Comparison of ENCODE assay signal across 23 cellular contexts in genomic region chr12:57080855-57081254, GRCh38. TPM values are rescaled to one million over a fixed set of nuclear protein-coding genes. Genes with fewer than 3 reads are reported as not detected.
DNase-seq lines count a peak whose midpoint lies in the region; ATAC-seq, FAIRE-seq and TF ChIP-seq lines count a peak whose summit lies in the region.
"Had no signal": no experiment of that assay in that cellular context is flagged by ENCODE, and none has a peak within 500 bp of the region (broad histone marks: within the 10 kb centered on the region; RNA-seq: fewer than 3 reads in every experiment).

No MANE protein-coding gene starts in this region.

- H3K9me3 ChIP-seq in neural progenitor cell (ENCODE audit: low read depth), result no peaks in the 10 kb centered on the region
- H3K9me3 ChIP-seq: BLaER1, Peyer's patch had no signal

- H3K27me3 Mint-ChIP-seq in activated CD8-positive, alpha-beta memory T cell treated with anti-CD3 and anti-CD28 coated beads, Interleukin-2, amount 10 ng/mL, durations not matched to agents 7 days and 5 days, result no peaks in the 10 kb centered on the region
- no peaks in the 10 kb centered on the region for H3K27me3 Mint-ChIP-seq in activated naive CD8-positive, alpha-beta T cell treated with anti-CD3 and anti-CD28 coated beads for 36 hours
- H3K27me3 Mint-ChIP-seq in neural progenitor cell (ENCODE audit: insufficient read depth, low read depth), result no peaks in the 10 kb centered on the region

- H3K4me1 ChIP-seq in neural progenitor cell, result peaks cover 16% of the 10 kb centered on the region

- H3K36me3 ChIP-seq in neural progenitor cell, result no peaks in the 10 kb centered on the region
- H3K36me3 ChIP-seq: Peyer's patch had no signal

- peaks cover 27% of the 10 kb centered on the region for H3K79me2 ChIP-seq in neural progenitor cell (ENCODE audit: low read depth)

- H4K20me1 ChIP-seq in neural progenitor cell (ENCODE audit: low read depth), result peaks cover 11% of the 10 kb centered on the region

- no peaks in the 10 kb centered on the region for H3K27me3 ChIP-seq in neural progenitor cell
- H3K27me3 ChIP-seq: BLaER1, Peyer's patch had no signal

- H3K36me3 Mint-ChIP-seq in activated CD8-positive, alpha-beta memory T cell treated with anti-CD3 and anti-CD28 coated beads, Interleukin-2, amount 10 ng/mL, durations not matched to agents 7 days and 5 days, result peaks cover 7% of the 10 kb centered on the region
- peaks cover 24% of the 10 kb centered on the region for H3K36me3 Mint-ChIP-seq in activated naive CD8-positive, alpha-beta T cell treated with anti-CD3 and anti-CD28 coated beads for 36 hours
- H3K36me3 Mint-ChIP-seq in neural progenitor cell, result peaks cover 2% of the 10 kb centered on the region

- FAIRE-seq in RCC 7860 (lab: Jason Lieb, UNC), result no peak
- FAIRE-seq: A204.1, GM12878 had no signal

- no peak for DNase-seq in activated CD8-positive, alpha-beta memory T cell treated with anti-CD3 and anti-CD28 coated beads, Interleukin-2, amount 10 ng/mL, durations not matched to agents 7 days and 5 days
- DNase-seq in activated CD8-positive, alpha-beta memory T cell treated with anti-CD3 and anti-CD28 coated beads for 24 hours, result no peak
- peak; percentile 65 for DNase-seq in NCI-H226
- no peak for DNase-seq in activated naive CD8-positive, alpha-beta T cell treated with anti-CD3 and anti-CD28 coated beads for 36 hours
- DNase-seq in neural progenitor cell (ENCODE audit: low spot score), result no peak
- no peak for DNase-seq in RCC 7860 (ENCODE audit: low spot score)
- DNase-seq in central memory CD4-positive, alpha-beta T cell, result no peak
- DNase-seq: Calu3; CD8-positive, alpha-beta T cell; DMS53; EL; NCI-H1092 treated with DMSO at 0.1 percent for 48 hours; NCI-H146; NCI-H2029 treated with DMSO at 0.1 percent for 48 hours; NCI-H2171; NCI-H446; NCI-H69; Peyer's patch had no signal

- ATAC-seq in activated CD8-positive, alpha-beta memory T cell treated with anti-CD3 and anti-CD28 coated beads, Interleukin-2, amount 10 ng/mL, durations not matched to agents 7 days and 5 days, result no peak
- ATAC-seq: CD8-positive, alpha-beta T cell; GM12878; Right ventricle myocardium inferior had no signal

- no peak overlapping the region for H3K4me2 ChIP-seq in neural progenitor cell
- H3K4me2 ChIP-seq: BLaER1 had no signal

- H3K4me3 ChIP-seq in neural progenitor cell, result no peak overlapping the region
- H3K4me3 ChIP-seq: BLaER1, GM12878, Peyer's patch had no signal

- no peaks in the 10 kb centered on the region for H3K9me3 Mint-ChIP-seq in activated CD8-positive, alpha-beta memory T cell treated with anti-CD3 and anti-CD28 coated beads, Interleukin-2, amount 10 ng/mL, durations not matched to agents 7 days and 5 days (ENCODE audit: low read depth)
- no peaks in the 10 kb centered on the region for H3K9me3 Mint-ChIP-seq in activated naive CD8-positive, alpha-beta T cell treated with anti-CD3 and anti-CD28 coated beads for 36 hours
- H3K9me3 Mint-ChIP-seq in neural progenitor cell, result no peaks in the 10 kb centered on the region
- H3K9me3 Mint-ChIP-seq: CD8-positive, alpha-beta T cell had no signal

- peaks cover 19% of the 10 kb centered on the region for H3F3A ChIP-seq in neural progenitor cell (ENCODE audit: low read depth)

- peaks cover 32% of the 10 kb centered on the region for H3K4me1 Mint-ChIP-seq in activated CD8-positive, alpha-beta memory T cell treated with anti-CD3 and anti-CD28 coated beads, Interleukin-2, amount 10 ng/mL, durations not matched to agents 7 days and 5 days
- peaks cover 31% of the 10 kb centered on the region for H3K4me1 Mint-ChIP-seq in activated naive CD8-positive, alpha-beta T cell treated with anti-CD3 and anti-CD28 coated beads for 36 hours
- H3K4me1 Mint-ChIP-seq in neural progenitor cell, result peaks cover 27% of the 10 kb centered on the region

- no peak overlapping the region for H2AFZ ChIP-seq in neural progenitor cell (replicated peaks)

- TF ChIP-seq CTCF in neural progenitor cell (IDR thresholded peaks at IDR 0.05), result no peak

- CTCF ChIA-PET in activated CD8-positive, alpha-beta memory T cell treated with anti-CD3 and anti-CD28 coated beads, Interleukin-2, amount 10 ng/mL, durations not matched to agents 7 days and 5 days (lab: Charles Lee), result interaction anchor here (0.8 to 14.1 kb wide), 5 partner anchors 9 to 44 kb away, joined by 3 to 263 read pairs (median 4); partner anchors contain the start of gene STAT6

- no peak overlapping the region for H3K27ac ChIP-seq in neural progenitor cell
- H3K27ac ChIP-seq: BLaER1, Peyer's patch had no signal

- H3K4me3 Mint-ChIP-seq in activated CD8-positive, alpha-beta memory T cell treated with anti-CD3 and anti-CD28 coated beads, Interleukin-2, amount 10 ng/mL, durations not matched to agents 7 days and 5 days, result no peak overlapping the region
- no peak overlapping the region for H3K4me3 Mint-ChIP-seq in activated naive CD8-positive, alpha-beta T cell treated with anti-CD3 and anti-CD28 coated beads for 36 hours
- H3K4me3 Mint-ChIP-seq in neural progenitor cell, result no peak overlapping the region
- H3K4me3 Mint-ChIP-seq: CD8-positive, alpha-beta T cell had no signal

- H3K9ac ChIP-seq in neural progenitor cell, result no peak overlapping the region
- H3K9ac ChIP-seq: BLaER1 had no signal

- H3K27ac Mint-ChIP-seq in activated CD8-positive, alpha-beta memory T cell treated with anti-CD3 and anti-CD28 coated beads, Interleukin-2, amount 10 ng/mL, durations not matched to agents 7 days and 5 days, result peak overlapping the region; percentile 3
- peak overlapping the region; percentile 38 for H3K27ac Mint-ChIP-seq in activated naive CD8-positive, alpha-beta T cell treated with anti-CD3 and anti-CD28 coated beads for 36 hours
- H3K27ac Mint-ChIP-seq in neural progenitor cell, result peak overlapping the region; percentile 16
- H3K27ac Mint-ChIP-seq: CD8-positive, alpha-beta T cell had no signal

RNA-seq across cellular contexts. Expression of gene NEMP1, which starts 2.3 kb away (rescaled TPM):
- 10 to 100 TPM; 60.5 to 66.1 TPM for total RNA-seq in activated CD8-positive, alpha-beta memory T cell treated with anti-CD3 and anti-CD28 coated beads, Interleukin-2, amount 10 ng/mL, durations not matched to agents 7 days and 5 days
- total RNA-seq in activated naive CD8-positive, alpha-beta T cell treated with anti-CD3 and anti-CD28 coated beads for 36 hours, result 10 to 100 TPM; 50.5 to 51.2 TPM
- total RNA-seq in neural progenitor cell (ENCODE audit: low replicate concordance), result 55.3 and 72.0 TPM in 2 replicates

RNA-seq across cellular contexts. Expression of gene NAB2, which starts 8.1 kb away (rescaled TPM):
- 10 to 100 TPM in 1 of 2 experiments, 1 to 10 TPM in 1; 10.0 to 31.1 TPM for total RNA-seq in activated CD8-positive, alpha-beta memory T cell treated with anti-CD3 and anti-CD28 coated beads, Interleukin-2, amount 10 ng/mL, durations not matched to agents 7 days and 5 days
- 10 to 100 TPM; 47.2 to 48.0 TPM for total RNA-seq in activated naive CD8-positive, alpha-beta T cell treated with anti-CD3 and anti-CD28 coated beads for 36 hours
- total RNA-seq in neural progenitor cell (ENCODE audit: low replicate concordance), result 19.8 and 41.3 TPM in 2 replicates

RNA-seq across cellular contexts. Expression of gene STAT6, which starts 30.3 kb away (rescaled TPM):
- total RNA-seq in activated CD8-positive, alpha-beta memory T cell treated with anti-CD3 and anti-CD28 coated beads, Interleukin-2, amount 10 ng/mL, durations not matched to agents 7 days and 5 days, result 100 to 1,000 TPM in 1 of 2 experiments, 10 to 100 TPM in 1; 99.1 to 104 TPM
- 100 to 1,000 TPM; 256 to 259 TPM for total RNA-seq in activated naive CD8-positive, alpha-beta T cell treated with anti-CD3 and anti-CD28 coated beads for 36 hours
- 12.9 and 21.6 TPM in 2 replicates for total RNA-seq in neural progenitor cell (ENCODE audit: low replicate concordance)

RNA-seq across cellular contexts. Expression of gene MYO1A, which starts 30.9 kb away (rescaled TPM):
- total RNA-seq in activated CD8-positive, alpha-beta memory T cell treated with anti-CD3 and anti-CD28 coated beads, Interleukin-2, amount 10 ng/mL, durations not matched to agents 7 days and 5 days, result 1 to 10 TPM in 1 of 2 experiments, under 1 TPM in 1; 0.82 to 1.5 TPM
- 1 to 10 TPM; 1.3 to 1.4 TPM for total RNA-seq in activated naive CD8-positive, alpha-beta T cell treated with anti-CD3 and anti-CD28 coated beads for 36 hours
- 0.19 TPM in 1 of 2 replicates, not detected in the other for total RNA-seq in neural progenitor cell (ENCODE audit: low replicate concordance)
- total RNA-seq: H4, Right ventricle myocardium inferior had no signal

RNA-seq across cellular contexts. Expression of gene LRP1, which starts 47.4 kb away (rescaled TPM):
- total RNA-seq in activated CD8-positive, alpha-beta memory T cell treated with anti-CD3 and anti-CD28 coated beads, Interleukin-2, amount 10 ng/mL, durations not matched to agents 7 days and 5 days, result under 1 TPM; 0.33 to 0.85 TPM
- 1 to 10 TPM; 1.3 to 2.0 TPM for total RNA-seq in activated naive CD8-positive, alpha-beta T cell treated with anti-CD3 and anti-CD28 coated beads for 36 hours
- 13.9 and 31.9 TPM in 2 replicates for total RNA-seq in neural progenitor cell (ENCODE audit: low replicate concordance)
